ENCODE assay signal across 12 cellular contexts in genomic region chr14:94390372-94391086, GRCh38. TPM values are rescaled to one million over a fixed set of nuclear protein-coding genes. Genes with fewer than 3 reads are reported as not detected.
DNase-seq lines count a peak whose midpoint lies in the region; ATAC-seq, FAIRE-seq and TF ChIP-seq lines count a peak whose summit lies in the region.
"Had no signal": no experiment of that assay in that cellular context is flagged by ENCODE, and none has a peak within 500 bp of the region (broad histone marks: within the 10 kb centered on the region; RNA-seq: fewer than 3 reads in every experiment).

No MANE protein-coding gene starts in this region.

- no peak overlapping the region for H3K4me3 Mint-ChIP-seq in stimulated activated naive CD8-positive, alpha-beta T cell treated with anti-CD3 and anti-CD28 coated beads, Interleukin-15, Interleukin-2, amounts not matched to agents 100 ng/mL and 50 ng/mL, for 24 hours
- H3K4me3 Mint-ChIP-seq: CD4-positive, CD25-positive, alpha-beta regulatory T cell had no signal

- peaks cover 48% of the 10 kb centered on the region for H3K4me1 Mint-ChIP-seq in stimulated activated naive CD8-positive, alpha-beta T cell treated with anti-CD3 and anti-CD28 coated beads, Interleukin-15, Interleukin-2, amounts not matched to agents 100 ng/mL and 50 ng/mL, for 24 hours (ENCODE audit: low read depth)
- H3K4me1 Mint-ChIP-seq: CD4-positive, CD25-positive, alpha-beta regulatory T cell had no signal

- WGBS in lung, 2 donors = 20 to 28% methylated on average over 12 of the region's 12 CpGs

- peak; percentile 30 for FAIRE-seq in urothelium cell line (lab: Jason Lieb, UNC)

- no peaks in the 10 kb centered on the region for H3K27me3 Mint-ChIP-seq in stimulated activated naive CD8-positive, alpha-beta T cell treated with anti-CD3 and anti-CD28 coated beads, Interleukin-15, Interleukin-2, amounts not matched to agents 100 ng/mL and 50 ng/mL, for 24 hours
- H3K27me3 Mint-ChIP-seq: CD4-positive, CD25-positive, alpha-beta regulatory T cell had no signal

- no peaks in the 10 kb centered on the region for H3K9me3 Mint-ChIP-seq in stimulated activated naive CD8-positive, alpha-beta T cell treated with anti-CD3 and anti-CD28 coated beads, Interleukin-15, Interleukin-2, amounts not matched to agents 100 ng/mL and 50 ng/mL, for 24 hours
- H3K9me3 Mint-ChIP-seq: CD4-positive, CD25-positive, alpha-beta regulatory T cell had no signal

- no peaks in the 10 kb centered on the region for H3K36me3 Mint-ChIP-seq in stimulated activated naive CD8-positive, alpha-beta T cell treated with anti-CD3 and anti-CD28 coated beads, Interleukin-15, Interleukin-2, amounts not matched to agents 100 ng/mL and 50 ng/mL, for 24 hours (ENCODE audit: low read depth)
- H3K36me3 Mint-ChIP-seq: CD4-positive, CD25-positive, alpha-beta regulatory T cell had no signal

- DNase-seq in stimulated activated naive CD8-positive, alpha-beta T cell treated with anti-CD3 and anti-CD28 coated beads, Interleukin-15, Interleukin-2, amounts not matched to agents 100 U/mL and 50 U/mL, for 24 hours = no peak
- DNase-seq in T47D (ENCODE audit: low read depth in 1 of 2, low spot score in 1 of 2) (peak; percentile 47 to 100), lung (ENCODE audit: low spot score) (peak; percentile 88), urothelium cell line (ENCODE audit: low spot score) (peak; percentile 53), NCI-H1436 (lab: John Stamatoyannopoulos, UW) (no peak), NCI-H2081 treated with DMSO at 0.1 percent for 48 hours (lab: John Stamatoyannopoulos, UW) (no peak), NCI-H748 treated with DMSO at 0.1 percent for 48 hours (lab: John Stamatoyannopoulos, UW) (no peak)
- DNase-seq: CD4-positive, CD25-positive, alpha-beta regulatory T cell; NCI-H82 had no signal

- no peaks in the 10 kb centered on the region for H3K9me3 ChIP-seq in lung (ENCODE audit: control insufficient read depth in 2 of 2, insufficient read depth in 1 of 2, low read length in 1 of 2)

- H3K27ac Mint-ChIP-seq in stimulated activated naive CD8-positive, alpha-beta T cell treated with anti-CD3 and anti-CD28 coated beads, Interleukin-15, Interleukin-2, amounts not matched to agents 100 ng/mL and 50 ng/mL, for 24 hours = peak overlapping the region; percentile 40
- H3K27ac Mint-ChIP-seq: CD4-positive, CD25-positive, alpha-beta regulatory T cell had no signal

- TF ChIP-seq CTCF in lung (IDR thresholded peaks at IDR 0.05; ENCODE audit: control extremely low read depth, extremely low read depth) = no peak

- no peak overlapping the region for H3K4me3 ChIP-seq in lung

- H3K36me3 ChIP-seq in lung (ENCODE audit: control insufficient read depth in 2 of 2, insufficient read depth in 2 of 2, low read length in 2 of 2) = no peaks in the 10 kb centered on the region

- ATAC-seq in stimulated activated naive CD8-positive, alpha-beta T cell treated with anti-CD3 and anti-CD28 coated beads, Interleukin-15, Interleukin-2, amounts not matched to agents 100 U/mL and 50 U/mL, for 24 hours = no peak
- peak; percentile 66 for ATAC-seq in lung (ENCODE audit: insufficient read depth, low FRiP score)

- H3K27ac ChIP-seq in lung (ENCODE audit: low read depth in 1 of 2, low read length in 1 of 2) = peak overlapping the region in 1 of 2 donors; percentile 49

- H3K27me3 ChIP-seq in lung (ENCODE audit: control insufficient read depth, insufficient read depth) = no peaks in the 10 kb centered on the region

- peaks cover 0 to 11% of the 10 kb centered on the region in 2 donors for H3K4me1 ChIP-seq in lung (ENCODE audit: control insufficient read depth in 2 of 2, insufficient read depth in 2 of 2, low read length in 2 of 2)

- in situ Hi-C loops in T47D (cut with HindIII; ENCODE audit: low pct_unique_long_range_greater_than_20kb, low sequenced_read_pairs) = no loop called here

RNA-seq across cellular contexts. Expression of gene SERPINA1, which starts 2.1 kb away (rescaled TPM):
- 1,000 to 10,000 TPM in 1 of 2 donors, 100 to 1,000 TPM in 1; 120 to 1,581 TPM for total RNA-seq in lung
- polyA plus RNA-seq in lung = 1,000 to 10,000 TPM in 1 of 2 donors, 100 to 1,000 TPM in 1; 662 to 1,798 TPM
- total RNA-seq: CD4-positive, CD25-positive, alpha-beta regulatory T cell had no signal
- polyA plus RNA-seq: neural cell had no signal

RNA-seq across cellular contexts. Expression of gene SERPINA2, which starts 24.0 kb away (rescaled TPM):
- total RNA-seq in lung = not detected
- polyA plus RNA-seq in lung = under 1 TPM in 1 of 2 donors, not detected in 1; 0.05 TPM
- total RNA-seq: CD4-positive, CD25-positive, alpha-beta regulatory T cell had no signal
- polyA plus RNA-seq: CD4-positive, CD25-positive, alpha-beta regulatory T cell; esophagus; neural cell had no signal

Comparison
In these comparisons a context has a peak if more than half of its experiments do, and no peak if none do; other contexts are left out.
1. DNase-seq: peak in T47D (2 of 2), lung (single experiment) and urothelium cell line (single experiment); none in stimulated activated naive CD8-positive, alpha-beta T cell treated with anti-CD3 and anti-CD28 coated beads, Interleukin-15, Interleukin-2, amounts not matched to agents 100 U/mL and 50 U/mL, for 24 hours (single experiment), NCI-H1436 (single experiment), NCI-H2081 treated with DMSO at 0.1 percent for 48 hours (single experiment) and NCI-H748 treated with DMSO at 0.1 percent for 48 hours (single experiment).